In the genomic region with DNA sequence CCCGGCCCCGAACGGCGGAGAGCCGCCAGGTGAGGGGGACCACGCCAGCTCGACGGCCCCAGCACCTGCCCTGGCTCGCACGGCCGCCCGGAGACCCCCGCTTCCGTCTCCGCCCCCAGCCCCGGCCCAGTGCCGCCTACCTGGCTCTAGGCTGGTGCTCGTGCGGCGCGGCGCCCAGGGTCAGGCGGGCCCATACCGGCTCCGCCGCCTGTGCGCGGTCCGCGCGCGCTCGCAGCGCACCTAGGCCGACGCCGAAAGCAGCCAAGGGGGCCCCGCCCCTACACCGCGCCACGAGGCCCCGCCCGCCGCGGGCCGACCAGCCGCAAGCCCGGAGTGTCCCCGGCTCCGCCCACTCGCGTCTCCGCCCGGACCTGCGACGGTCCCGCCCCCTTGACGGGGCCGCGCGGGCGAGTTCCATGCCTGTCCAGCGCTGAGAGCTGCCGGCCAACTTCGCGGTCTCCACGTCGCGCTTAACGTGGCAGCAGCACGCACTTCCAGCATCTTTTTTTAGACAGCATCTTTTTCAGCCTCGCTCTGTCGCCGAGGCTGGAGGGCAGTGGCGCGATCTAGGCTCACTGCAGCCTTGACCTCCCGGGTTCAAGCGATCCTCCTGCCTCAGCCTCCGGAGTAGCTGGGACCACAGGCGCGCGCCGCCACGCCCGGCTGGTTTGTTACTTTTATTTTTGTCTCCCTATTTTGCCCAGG, we compare ENCODE assay signal across 1 cellular context.
TF ChIP-seq lines count a peak whose summit lies in the region.

A gene with protein sequence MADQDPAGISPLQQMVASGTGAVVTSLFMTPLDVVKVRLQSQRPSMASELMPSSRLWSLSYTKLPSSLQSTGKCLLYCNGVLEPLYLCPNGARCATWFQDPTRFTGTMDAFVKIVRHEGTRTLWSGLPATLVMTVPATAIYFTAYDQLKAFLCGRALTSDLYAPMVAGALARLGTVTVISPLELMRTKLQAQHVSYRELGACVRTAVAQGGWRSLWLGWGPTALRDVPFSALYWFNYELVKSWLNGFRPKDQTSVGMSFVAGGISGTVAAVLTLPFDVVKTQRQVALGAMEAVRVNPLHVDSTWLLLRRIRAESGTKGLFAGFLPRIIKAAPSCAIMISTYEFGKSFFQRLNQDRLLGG (minus strand): TSS at position 253 of the 705 bp plus-strand sequence. CDS start 1,261 bp downstream, outside the sequence.

TF ChIP-seq in HepG2, 621 proteins besides CTCF, POLR2A, EP300 and RAD21 (continued from another document and continues in another):
- TF ChIP-seq, protein P1, sequence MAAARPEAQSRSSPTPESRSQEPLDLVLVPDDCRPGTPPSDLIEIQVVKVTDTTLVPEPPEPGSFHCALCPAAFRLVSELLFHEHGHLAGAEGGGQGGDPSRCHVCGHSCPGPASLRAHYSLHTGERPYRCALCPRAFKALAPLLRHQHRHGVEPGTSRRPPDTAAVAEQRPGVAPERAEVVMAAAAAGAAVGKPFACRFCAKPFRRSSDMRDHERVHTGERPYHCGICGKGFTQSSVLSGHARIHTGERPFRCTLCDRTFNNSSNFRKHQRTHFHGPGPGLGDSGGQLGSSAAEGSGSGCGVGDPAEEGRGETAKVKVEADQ (CRISPR knock-in tag; IDR thresholded peaks at IDR 0.05; ENCODE audit: borderline replicate concordance): peak; percentile 80; the same call in 1 of the 2 replicates
- peak; percentile 92; the same call in 1 of the 2 replicates for TF ChIP-seq ZNF441 (CRISPR knock-in tag; IDR thresholded peaks at IDR 0.05; ENCODE audit: borderline replicate concordance)
- no peak for TF ChIP-seq ARNT (IDR thresholded peaks at IDR 0.05)
- no peak for TF ChIP-seq SRSF4 (IDR thresholded peaks at IDR 0.05; ENCODE audit: low read depth, low read length, poor library complexity, severe bottlenecking)
- no peak for TF ChIP-seq SETDB1 (CRISPR knock-in tag; IDR thresholded peaks at IDR 0.05; ENCODE audit: borderline replicate concordance)
- 0 out of 2 replicates have a peak, but pooled peaks have one; percentile 51 for TF ChIP-seq TOPORS (CRISPR knock-in tag; IDR thresholded peaks at IDR 0.05)
- TF ChIP-seq, protein P2, sequence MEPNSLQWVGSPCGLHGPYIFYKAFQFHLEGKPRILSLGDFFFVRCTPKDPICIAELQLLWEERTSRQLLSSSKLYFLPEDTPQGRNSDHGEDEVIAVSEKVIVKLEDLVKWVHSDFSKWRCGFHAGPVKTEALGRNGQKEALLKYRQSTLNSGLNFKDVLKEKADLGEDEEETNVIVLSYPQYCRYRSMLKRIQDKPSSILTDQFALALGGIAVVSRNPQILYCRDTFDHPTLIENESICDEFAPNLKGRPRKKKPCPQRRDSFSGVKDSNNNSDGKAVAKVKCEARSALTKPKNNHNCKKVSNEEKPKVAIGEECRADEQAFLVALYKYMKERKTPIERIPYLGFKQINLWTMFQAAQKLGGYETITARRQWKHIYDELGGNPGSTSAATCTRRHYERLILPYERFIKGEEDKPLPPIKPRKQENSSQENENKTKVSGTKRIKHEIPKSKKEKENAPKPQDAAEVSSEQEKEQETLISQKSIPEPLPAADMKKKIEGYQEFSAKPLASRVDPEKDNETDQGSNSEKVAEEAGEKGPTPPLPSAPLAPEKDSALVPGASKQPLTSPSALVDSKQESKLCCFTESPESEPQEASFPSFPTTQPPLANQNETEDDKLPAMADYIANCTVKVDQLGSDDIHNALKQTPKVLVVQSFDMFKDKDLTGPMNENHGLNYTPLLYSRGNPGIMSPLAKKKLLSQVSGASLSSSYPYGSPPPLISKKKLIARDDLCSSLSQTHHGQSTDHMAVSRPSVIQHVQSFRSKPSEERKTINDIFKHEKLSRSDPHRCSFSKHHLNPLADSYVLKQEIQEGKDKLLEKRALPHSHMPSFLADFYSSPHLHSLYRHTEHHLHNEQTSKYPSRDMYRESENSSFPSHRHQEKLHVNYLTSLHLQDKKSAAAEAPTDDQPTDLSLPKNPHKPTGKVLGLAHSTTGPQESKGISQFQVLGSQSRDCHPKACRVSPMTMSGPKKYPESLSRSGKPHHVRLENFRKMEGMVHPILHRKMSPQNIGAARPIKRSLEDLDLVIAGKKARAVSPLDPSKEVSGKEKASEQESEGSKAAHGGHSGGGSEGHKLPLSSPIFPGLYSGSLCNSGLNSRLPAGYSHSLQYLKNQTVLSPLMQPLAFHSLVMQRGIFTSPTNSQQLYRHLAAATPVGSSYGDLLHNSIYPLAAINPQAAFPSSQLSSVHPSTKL (CRISPR knock-in tag; IDR thresholded peaks at IDR 0.05): no peak
- TF ChIP-seq, protein P3, sequence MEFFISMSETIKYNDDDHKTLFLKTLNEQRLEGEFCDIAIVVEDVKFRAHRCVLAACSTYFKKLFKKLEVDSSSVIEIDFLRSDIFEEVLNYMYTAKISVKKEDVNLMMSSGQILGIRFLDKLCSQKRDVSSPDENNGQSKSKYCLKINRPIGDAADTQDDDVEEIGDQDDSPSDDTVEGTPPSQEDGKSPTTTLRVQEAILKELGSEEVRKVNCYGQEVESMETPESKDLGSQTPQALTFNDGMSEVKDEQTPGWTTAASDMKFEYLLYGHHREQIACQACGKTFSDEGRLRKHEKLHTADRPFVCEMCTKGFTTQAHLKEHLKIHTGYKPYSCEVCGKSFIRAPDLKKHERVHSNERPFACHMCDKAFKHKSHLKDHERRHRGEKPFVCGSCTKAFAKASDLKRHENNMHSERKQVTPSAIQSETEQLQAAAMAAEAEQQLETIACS (CRISPR knock-in tag; IDR thresholded peaks at IDR 0.05): peak; percentile 91
- TF ChIP-seq EZH2 (conservative IDR thresholded peaks at IDR 0.05; ENCODE audit: low read depth, low read length): no peak
- TF ChIP-seq ZMYM2 (CRISPR knock-in tag; IDR thresholded peaks at IDR 0.05): no peak
- no peak for TF ChIP-seq ZFP36 (IDR thresholded peaks at IDR 0.05; ENCODE audit: borderline replicate concordance, low read depth, low read length, partially characterized antibody)
- peak; percentile 71 for TF ChIP-seq BHLHE40 (IDR thresholded peaks at IDR 0.05; ENCODE audit: low read length)
- TF ChIP-seq SPEN (CRISPR knock-in tag; IDR thresholded peaks at IDR 0.05; ENCODE audit: low read depth): peak; percentile 89; the same call in 1 of the 2 replicates
- TF ChIP-seq ZFP37 (CRISPR knock-in tag; IDR thresholded peaks at IDR 0.05; ENCODE audit: borderline replicate concordance): no peak
- TF ChIP-seq POLR2G (IDR thresholded peaks at IDR 0.05; ENCODE audit: low read depth, low read length): peak; percentile 77
- TF ChIP-seq RNF2 (conservative IDR thresholded peaks at IDR 0.05; ENCODE audit: low read depth): peak; percentile 89; the same call in 1 of the 2 replicates
- TF ChIP-seq HES4 (CRISPR knock-in tag; IDR thresholded peaks at IDR 0.05; ENCODE audit: borderline replicate concordance): no peak; the same call in 1 of the 2 replicates
- TF ChIP-seq HNRNPL (IDR thresholded peaks at IDR 0.05; ENCODE audit: low read depth, low read length): no peak
- TF ChIP-seq, protein P4, sequence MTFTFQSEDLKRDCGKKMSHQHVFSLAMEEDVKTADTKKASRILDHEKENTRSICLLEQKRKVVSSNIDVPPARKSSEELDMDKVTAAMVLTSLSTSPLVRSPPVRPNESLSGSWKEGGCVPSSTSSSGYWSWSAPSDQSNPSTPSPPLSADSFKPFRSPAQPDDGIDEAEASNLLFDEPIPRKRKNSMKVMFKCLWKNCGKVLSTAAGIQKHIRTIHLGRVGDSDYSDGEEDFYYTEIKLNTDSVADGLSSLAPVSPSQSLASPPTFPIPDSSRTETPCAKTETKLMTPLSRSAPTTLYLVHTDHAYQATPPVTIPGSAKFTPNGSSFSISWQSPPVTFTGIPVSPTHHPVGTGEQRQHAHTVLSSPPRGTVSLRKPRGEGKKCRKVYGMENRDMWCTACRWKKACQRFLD (CRISPR knock-in tag; IDR thresholded peaks at IDR 0.05; ENCODE audit: borderline replicate concordance): no peak; the same call in 1 of the 2 replicates
- no peak for TF ChIP-seq MTA3 (CRISPR knock-in tag; IDR thresholded peaks at IDR 0.05)
- TF ChIP-seq CEBPG (CRISPR knock-in tag; IDR thresholded peaks at IDR 0.05): no peak
- no peak; the same call in 1 of the 2 replicates for TF ChIP-seq ZNF839 (CRISPR knock-in tag; IDR thresholded peaks at IDR 0.05; ENCODE audit: borderline replicate concordance)
- TF ChIP-seq, protein P5, sequence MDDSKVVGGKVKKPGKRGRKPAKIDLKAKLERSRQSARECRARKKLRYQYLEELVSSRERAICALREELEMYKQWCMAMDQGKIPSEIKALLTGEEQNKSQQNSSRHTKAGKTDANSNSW (CRISPR knock-in tag; IDR thresholded peaks at IDR 0.05; ENCODE audit: borderline replicate concordance): no peak
- TF ChIP-seq ZNF891 (CRISPR knock-in tag; IDR thresholded peaks at IDR 0.05): no peak
- TF ChIP-seq ZNF619 (CRISPR knock-in tag; IDR thresholded peaks at IDR 0.05): no peak
- TF ChIP-seq, protein P6, sequence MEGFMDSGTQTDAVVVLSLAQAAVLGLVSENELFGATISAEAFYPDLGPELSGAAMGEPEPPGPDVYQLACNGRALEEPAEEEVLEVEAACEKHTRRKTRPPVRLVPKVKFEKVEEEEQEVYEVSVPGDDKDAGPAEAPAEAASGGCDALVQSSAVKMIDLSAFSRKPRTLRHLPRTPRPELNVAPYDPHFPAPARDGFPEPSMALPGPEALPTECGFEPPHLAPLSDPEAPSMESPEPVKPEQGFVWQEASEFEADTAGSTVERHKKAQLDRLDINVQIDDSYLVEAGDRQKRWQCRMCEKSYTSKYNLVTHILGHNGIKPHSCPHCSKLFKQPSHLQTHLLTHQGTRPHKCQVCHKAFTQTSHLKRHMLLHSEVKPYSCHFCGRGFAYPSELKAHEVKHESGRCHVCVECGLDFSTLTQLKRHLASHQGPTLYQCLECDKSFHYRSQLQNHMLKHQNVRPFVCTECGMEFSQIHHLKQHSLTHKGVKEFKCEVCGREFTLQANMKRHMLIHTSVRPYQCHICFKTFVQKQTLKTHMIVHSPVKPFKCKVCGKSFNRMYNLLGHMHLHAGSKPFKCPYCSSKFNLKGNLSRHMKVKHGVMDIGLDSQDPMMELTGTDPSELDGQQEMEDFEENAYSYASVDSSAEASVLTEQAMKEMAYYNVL (CRISPR knock-in tag; IDR thresholded peaks at IDR 0.05; ENCODE audit: borderline replicate concordance): no peak
- TF ChIP-seq TARDBP (CRISPR knock-in tag; IDR thresholded peaks at IDR 0.05): peak; percentile 31; the same call in 1 of the 2 replicates
- no peak for TF ChIP-seq HOXA9 (CRISPR knock-in tag; IDR thresholded peaks at IDR 0.05; ENCODE audit: borderline replicate concordance)
- TF ChIP-seq, protein P7, sequence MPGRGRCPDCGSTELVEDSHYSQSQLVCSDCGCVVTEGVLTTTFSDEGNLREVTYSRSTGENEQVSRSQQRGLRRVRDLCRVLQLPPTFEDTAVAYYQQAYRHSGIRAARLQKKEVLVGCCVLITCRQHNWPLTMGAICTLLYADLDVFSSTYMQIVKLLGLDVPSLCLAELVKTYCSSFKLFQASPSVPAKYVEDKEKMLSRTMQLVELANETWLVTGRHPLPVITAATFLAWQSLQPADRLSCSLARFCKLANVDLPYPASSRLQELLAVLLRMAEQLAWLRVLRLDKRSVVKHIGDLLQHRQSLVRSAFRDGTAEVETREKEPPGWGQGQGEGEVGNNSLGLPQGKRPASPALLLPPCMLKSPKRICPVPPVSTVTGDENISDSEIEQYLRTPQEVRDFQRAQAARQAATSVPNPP (CRISPR knock-in tag; IDR thresholded peaks at IDR 0.05): peak; percentile 46; the same call in 1 of the 2 replicates
- peak; percentile 50 for TF ChIP-seq YY1 (IDR thresholded peaks at IDR 0.05; ENCODE audit: insufficient read depth, insufficient replicate concordance, low read depth, low read length)
- TF ChIP-seq, protein P8, sequence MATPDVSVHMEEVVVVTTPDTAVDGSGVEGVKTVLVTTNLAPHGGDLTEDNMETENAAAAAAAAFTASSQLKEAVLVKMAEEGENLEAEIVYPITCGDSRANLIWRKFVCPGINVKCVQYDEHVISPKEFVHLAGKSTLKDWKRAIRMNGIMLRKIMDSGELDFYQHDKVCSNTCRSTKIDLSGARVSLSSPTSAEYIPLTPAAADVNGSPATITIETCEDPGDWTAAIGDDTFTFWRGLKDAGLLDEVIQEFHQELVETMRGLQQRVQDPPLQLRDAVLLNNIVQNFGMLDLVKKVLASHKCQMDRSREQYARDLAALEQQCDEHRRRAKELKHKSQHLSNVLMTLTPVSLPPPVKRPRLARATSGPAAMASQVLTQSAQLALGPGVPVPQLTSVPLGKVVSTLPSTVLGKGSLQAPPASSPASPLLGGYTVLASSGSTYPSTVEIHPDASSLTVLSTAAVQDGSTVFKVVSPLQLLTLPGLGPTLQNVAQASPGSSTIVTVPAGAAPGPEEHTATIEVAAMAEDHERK (CRISPR knock-in tag; IDR thresholded peaks at IDR 0.05; ENCODE audit: low read depth): no peak
- TF ChIP-seq ZNF326 (CRISPR knock-in tag; IDR thresholded peaks at IDR 0.05; ENCODE audit: borderline replicate concordance): no peak
- no peak; the same call in 1 of the 2 replicates for TF ChIP-seq HDAC2 (CRISPR knock-in tag; IDR thresholded peaks at IDR 0.05)
- peak; percentile 92 for TF ChIP-seq ATF7-NPFF (CRISPR knock-in tag; IDR thresholded peaks at IDR 0.05; ENCODE audit: low read depth)
- TF ChIP-seq ZSCAN21 (CRISPR knock-in tag; IDR thresholded peaks at IDR 0.05; ENCODE audit: borderline replicate concordance): peak; percentile 73; the same call in 1 of the 2 replicates
- TF ChIP-seq, protein P9, sequence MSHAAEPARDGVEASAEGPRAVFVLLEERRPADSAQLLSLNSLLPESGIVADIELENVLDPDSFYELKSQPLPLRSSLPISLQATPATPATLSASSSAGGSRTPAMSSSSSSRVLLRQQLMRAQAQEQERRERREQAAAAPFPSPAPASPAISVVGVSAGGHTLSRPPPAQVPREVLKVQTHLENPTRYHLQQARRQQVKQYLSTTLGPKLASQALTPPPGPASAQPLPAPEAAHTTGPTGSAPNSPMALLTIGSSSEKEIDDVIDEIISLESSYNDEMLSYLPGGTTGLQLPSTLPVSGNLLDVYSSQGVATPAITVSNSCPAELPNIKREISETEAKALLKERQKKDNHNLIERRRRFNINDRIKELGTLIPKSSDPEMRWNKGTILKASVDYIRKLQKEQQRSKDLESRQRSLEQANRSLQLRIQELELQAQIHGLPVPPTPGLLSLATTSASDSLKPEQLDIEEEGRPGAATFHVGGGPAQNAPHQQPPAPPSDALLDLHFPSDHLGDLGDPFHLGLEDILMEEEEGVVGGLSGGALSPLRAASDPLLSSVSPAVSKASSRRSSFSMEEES (CRISPR knock-in tag; IDR thresholded peaks at IDR 0.05): no peak
- TF ChIP-seq, protein P10, sequence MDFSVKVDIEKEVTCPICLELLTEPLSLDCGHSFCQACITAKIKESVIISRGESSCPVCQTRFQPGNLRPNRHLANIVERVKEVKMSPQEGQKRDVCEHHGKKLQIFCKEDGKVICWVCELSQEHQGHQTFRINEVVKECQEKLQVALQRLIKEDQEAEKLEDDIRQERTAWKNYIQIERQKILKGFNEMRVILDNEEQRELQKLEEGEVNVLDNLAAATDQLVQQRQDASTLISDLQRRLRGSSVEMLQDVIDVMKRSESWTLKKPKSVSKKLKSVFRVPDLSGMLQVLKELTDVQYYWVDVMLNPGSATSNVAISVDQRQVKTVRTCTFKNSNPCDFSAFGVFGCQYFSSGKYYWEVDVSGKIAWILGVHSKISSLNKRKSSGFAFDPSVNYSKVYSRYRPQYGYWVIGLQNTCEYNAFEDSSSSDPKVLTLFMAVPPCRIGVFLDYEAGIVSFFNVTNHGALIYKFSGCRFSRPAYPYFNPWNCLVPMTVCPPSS (IDR thresholded peaks at IDR 0.05): no peak
- peak; percentile 95 for TF ChIP-seq ZFX (CRISPR knock-in tag; IDR thresholded peaks at IDR 0.05; ENCODE audit: low read depth)
- TF ChIP-seq HHEX (CRISPR knock-in tag; IDR thresholded peaks at IDR 0.05): no peak
- TF ChIP-seq ZBTB21 (CRISPR knock-in tag; IDR thresholded peaks at IDR 0.05): no peak
- TF ChIP-seq HNRNPK (IDR thresholded peaks at IDR 0.05; ENCODE audit: low read depth, low read length, poor library complexity, severe bottlenecking): peak; percentile 23
- no peak; the same call in 1 of the 2 replicates for TF ChIP-seq ZNF274 (CRISPR knock-in tag; IDR thresholded peaks at IDR 0.05)
- no peak for TF ChIP-seq RARA (CRISPR knock-in tag; IDR thresholded peaks at IDR 0.05)
